20 cellular contexts compared by ENCODE assay signal in genomic region chr14:87712386-87713113, GRCh38.
DNase-seq lines count a peak whose midpoint lies in the region; ATAC-seq and TF ChIP-seq lines count a peak whose summit lies in the region.
"Had no signal": no experiment of that assay in that cellular context is flagged by ENCODE, and none has a peak within 500 bp of the region (broad histone marks: within the 10 kb centered on the region; RNA-seq: fewer than 3 reads in every experiment).

No MANE protein-coding gene starts in this region.

- intact Hi-C loops in heart right ventricle (cut with DNase I) = no loop called here

- H3K27ac Mint-ChIP-seq in type B pancreatic cell (no peak overlapping the region), mesothelial cell of epicardium (no peak overlapping the region)
- H3K27ac Mint-ChIP-seq: T-helper 17 cell had no signal

- H3K9me3 ChIP-seq in heart right ventricle = no peaks in the 10 kb centered on the region
- H3K9me3 ChIP-seq: Caco-2 had no signal

- H3K36me3 Mint-ChIP-seq in type B pancreatic cell (no peaks in the 10 kb centered on the region), mesothelial cell of epicardium (no peaks in the 10 kb centered on the region)

- no peaks in the 10 kb centered on the region for H3K36me3 ChIP-seq in heart right ventricle

- peaks cover 13% of the 10 kb centered on the region for H3K27me3 Mint-ChIP-seq in type B pancreatic cell
- H3K27me3 Mint-ChIP-seq in mesothelial cell of epicardium (ENCODE audit: low read depth) = peaks cover 26% of the 10 kb centered on the region
- H3K27me3 Mint-ChIP-seq: T-helper 17 cell had no signal

- H3K4me1 Mint-ChIP-seq in type B pancreatic cell (ENCODE audit: unreplicated experiment) (no peaks in the 10 kb centered on the region), mesothelial cell of epicardium (no peaks in the 10 kb centered on the region)

- ATAC-seq in heart right ventricle = no peak
- ATAC-seq in GM19397 (IDR thresholded peaks at IDR 0.05; ENCODE audit: unreplicated experiment) = no peak
- ATAC-seq: Right ventricle myocardium inferior, T-helper 17 cell had no signal

- no peaks in the 10 kb centered on the region for H3K27me3 ChIP-seq in heart right ventricle

- DNase-seq in NCI-H82 (lab: John Stamatoyannopoulos, UW) (peak; percentile 11), NCI-H82 treated with DMSO at 0.1 percent for 48 hours (lab: John Stamatoyannopoulos, UW; ENCODE audit: unreplicated experiment) (no peak), SK-MEL-5 (ENCODE audit: low read depth, low spot score) (peak; percentile 51), iPS-NIHi11 (ENCODE audit: low spot score) (peak; percentile 37), type B pancreatic cell (ENCODE audit: extremely low spot score, unreplicated experiment) (no peak), mesothelial cell of epicardium (ENCODE audit: low spot score in 2 of 2, unreplicated experiment in 2 of 2) (no peak), heart right ventricle (no peak)
- DNase-seq: activated CD4-positive, CD25-positive, alpha-beta regulatory T cell treated with anti-CD3 and anti-CD28 coated beads, Interleukin-2, amount 50 U/mL, for 72 hours; activated CD8-positive, alpha-beta memory T cell treated with anti-CD3 and anti-CD28 coated beads, Interleukin-2, amount 50 U/mL, for 4 hours; activated naive CD4-positive, alpha-beta T cell treated with Interleukin-2 at 50 U/mL for 16 hours; Caco-2; glutamatergic neuron; NCI-H2029 treated with DMSO at 0.1 percent for 48 hours; stimulated activated naive CD4-positive, alpha-beta T cell; T-helper 17 cell had no signal

- H3K27ac ChIP-seq in heart right ventricle = no peak overlapping the region
- H3K27ac ChIP-seq: coronary artery, epithelial cell of prostate, parathyroid adenoma had no signal

- no peaks in the 10 kb centered on the region for H3K9me3 Mint-ChIP-seq in type B pancreatic cell
- H3K9me3 Mint-ChIP-seq in mesothelial cell of epicardium = no peaks in the 10 kb centered on the region

- peak; percentile 33 for TF ChIP-seq CTCF in type B pancreatic cell (conservative IDR thresholded peaks at IDR 0.05)
- no peak for TF ChIP-seq CTCF in mesothelial cell of epicardium (IDR thresholded peaks at IDR 0.05; ENCODE audit: unreplicated experiment)
- TF ChIP-seq CTCF in heart right ventricle (IDR thresholded peaks at IDR 0.05) = peak in 2 of 9 donors; percentile 12 to 31

- WGBS in heart right ventricle, 2 donors = 71 to 73% methylated on average over 6 of the region's 6 CpGs

- H3K4me3 ChIP-seq in heart right ventricle = no peak overlapping the region
- H3K4me3 ChIP-seq: coronary artery had no signal

- H3K4me1 ChIP-seq in heart right ventricle = no peaks in the 10 kb centered on the region
- H3K4me1 ChIP-seq: Caco-2, parathyroid adenoma had no signal

- H3K4me3 Mint-ChIP-seq in type B pancreatic cell (no peak overlapping the region), mesothelial cell of epicardium (no peak overlapping the region)
- H3K4me3 Mint-ChIP-seq: T-helper 17 cell had no signal

- in situ Hi-C loops in SK-MEL-5 (cut with HindIII; ENCODE audit: low pct_unique_long_range_greater_than_20kb, low sequenced_read_pairs) = no loop called here

Comparison
In these comparisons a context has a peak if more than half of its experiments do, and no peak if none do; other contexts are left out.
1. DNase-seq: peak in NCI-H82 (single experiment), SK-MEL-5 (single experiment) and iPS-NIHi11 (single experiment); none in NCI-H82 treated with DMSO at 0.1 percent for 48 hours (single experiment), type B pancreatic cell (single experiment), mesothelial cell of epicardium (0 of 2) and heart right ventricle (0 of 2).